ENCODE assay signal across 8 cellular contexts in the genomic region with DNA sequence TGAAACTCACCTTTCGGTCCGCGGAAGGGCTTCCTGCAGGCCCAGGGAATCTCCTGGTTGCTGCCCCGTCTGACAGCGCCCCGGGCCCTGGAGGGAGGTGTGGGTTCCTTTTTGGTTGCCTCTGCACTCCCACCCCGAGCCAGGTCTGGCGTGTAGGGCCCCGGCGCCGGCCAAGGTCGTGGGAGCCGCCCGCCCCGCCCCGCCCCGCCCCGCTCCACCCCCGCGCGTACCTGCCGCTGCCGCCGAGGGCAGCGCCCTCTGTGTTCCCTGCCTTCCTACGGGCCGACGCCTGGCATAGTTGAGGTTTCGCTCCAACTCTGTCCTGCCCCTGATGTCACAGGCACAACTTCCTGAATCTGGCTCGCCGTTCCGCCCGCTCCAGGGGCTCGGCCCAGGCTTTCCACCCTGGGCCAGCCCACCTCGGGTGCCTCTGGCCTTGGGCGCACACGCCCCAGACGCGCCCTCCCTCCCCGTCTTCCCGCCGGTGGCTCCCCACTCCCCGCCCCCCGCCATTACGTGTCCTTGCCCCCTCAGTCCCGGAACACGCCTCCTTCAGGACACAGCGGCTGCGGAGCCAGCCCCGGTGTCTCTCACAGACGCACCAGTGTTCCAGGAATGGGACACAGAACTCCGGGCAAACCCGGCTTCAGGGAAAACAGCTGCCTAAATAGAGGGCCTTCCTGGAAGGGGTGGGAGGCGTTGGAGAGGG. TPM values are rescaled to one million over a fixed set of nuclear protein-coding genes. Genes with fewer than 3 reads are reported as not detected.
DNase-seq lines count a peak whose midpoint lies in the region; ATAC-seq and TF ChIP-seq lines count a peak whose summit lies in the region.

A gene (minus strand): TSS at position 147 of the 709 bp plus-strand sequence. CDS start 31,763 bp downstream, outside the sequence.

- WGBS in liver: under 1% methylated on average over 54 of the region's 54 CpGs

- no peaks in the 10 kb centered on the region for H3K36me3 ChIP-seq in liver (ENCODE audit: control insufficient read depth in 4 of 4, insufficient read depth in 3 of 4, low read depth in 1 of 4, low read length in 3 of 4)

- no peak for TF ChIP-seq RAD21 in liver (IDR thresholded peaks at IDR 0.05)

- H3K36me3 Mint-ChIP-seq in HFFc6 (ENCODE audit: low read depth): no peaks in the 10 kb centered on the region
- no peaks in the 10 kb centered on the region for H3K36me3 Mint-ChIP-seq in WTC11
- peaks cover 2% of the 10 kb centered on the region for H3K36me3 Mint-ChIP-seq in chondrocyte (ENCODE audit: low read depth)

- H3K27ac Mint-ChIP-seq in HFFc6 (no peak within 1 kb of the TSS), WTC11 (peak within 1 kb of the TSS; percentile 27; the same call in 1 of the 2 replicates), chondrocyte (ENCODE audit: unreplicated experiment) (peak within 1 kb of the TSS; percentile 83)

- CTCF ChIA-PET in WTC11 (lab: Charles Lee): interaction anchor here (0.8 to 2.5 kb wide), 11 partner anchors 9 to 163 kb away, joined by 3 to 21 read pairs (median 6); no protein-coding TSS in a partner anchor

- H3K4me3 Mint-ChIP-seq in HFFc6: peak within 1 kb of the TSS; percentile 85
- peak within 1 kb of the TSS; percentile 90 for H3K4me3 Mint-ChIP-seq in WTC11
- H3K4me3 Mint-ChIP-seq in chondrocyte (ENCODE audit: unreplicated experiment): peak within 1 kb of the TSS; percentile 75

- H3K9me3 Mint-ChIP-seq in HFFc6 (no peaks in the 10 kb centered on the region), WTC11 (no peaks in the 10 kb centered on the region), chondrocyte (ENCODE audit: low read depth) (no peaks in the 10 kb centered on the region)

- POLR2A ChIA-PET in WTC11 (lab: Charles Lee): interaction anchor here (0.7 to 1.1 kb wide), 2 partner anchors 145 to 170 kb away, joined by 3 read pairs; a partner anchor contains a TSS

- peak within 1 kb of the TSS; percentile 72 to 92 (median 88) for H3K4me3 ChIP-seq in liver (ENCODE audit: low read depth in 1 of 3, low read length in 3 of 3)

- no peak for TF ChIP-seq CTCF in GM13976 (IDR thresholded peaks at IDR 0.05; ENCODE audit: borderline replicate concordance, control extremely low read depth, extremely low read depth, insufficient read depth, missing control alignments)
- TF ChIP-seq CTCF in HFFc6 (IDR thresholded peaks at IDR 0.05): no peak
- no peak for TF ChIP-seq CTCF in WTC11 (IDR thresholded peaks at IDR 0.05)
- peak; percentile 45 for TF ChIP-seq CTCF in chondrocyte (IDR thresholded peaks at IDR 0.05)
- no peak for TF ChIP-seq CTCF in liver (IDR thresholded peaks at IDR 0.05; ENCODE audit: low read depth, low read length, missing input control)

- no peaks in the 10 kb centered on the region for H3K27me3 ChIP-seq in liver (ENCODE audit: control insufficient read depth in 4 of 4, insufficient read depth in 4 of 4, low read length in 3 of 4)

- H3K27ac ChIP-seq in liver (ENCODE audit: low read depth in 1 of 2, low read length in 2 of 2): peak within 1 kb of the TSS; percentile 79 to 91

- H3K27me3 Mint-ChIP-seq in HFFc6 (ENCODE audit: insufficient read depth) (peaks cover 10% of the 10 kb centered on the region), WTC11 (ENCODE audit: low read depth) (peaks cover 25% of the 10 kb centered on the region), chondrocyte (ENCODE audit: low read depth) (peaks cover 3% of the 10 kb centered on the region)

- DNase-seq in GM13976 (ENCODE audit: low spot score) (peak; percentile 80), HFFc6 (no peak), NCI-H128 (lab: John Stamatoyannopoulos, UW; ENCODE audit: unreplicated experiment) (peak; percentile 10), WTC11 (ENCODE audit: low spot score) (peak; percentile 72), chondrocyte (ENCODE audit: low spot score) (no peak), midbrain (lab: John Stamatoyannopoulos, UW) (no peak)
- DNase-seq in stimulated activated CD4-positive, alpha-beta T cell treated with anti-CD3 and anti-CD28 coated beads, Interleukin-4, amount 100 ng/mL, for 48 hours (ENCODE audit: low read depth in 2 of 2): peak; percentile 48 to 72

- no peaks in the 10 kb centered on the region for H3K9me3 ChIP-seq in liver (ENCODE audit: control insufficient read depth in 4 of 4, low read length in 3 of 4)

- peak; percentile 86 for ATAC-seq in WTC11

- peak within 1 kb of the TSS; percentile 70 to 95 for H3K9ac ChIP-seq in liver (ENCODE audit: low read depth in 1 of 2, low read length in 2 of 2)

- peaks cover 14% of the 10 kb centered on the region; the same call in 1 of the 2 replicates for H3K4me1 Mint-ChIP-seq in HFFc6 (ENCODE audit: low read depth)
- peaks cover 16% of the 10 kb centered on the region for H3K4me1 Mint-ChIP-seq in WTC11
- H3K4me1 Mint-ChIP-seq in chondrocyte (ENCODE audit: low read depth): peaks cover 17% of the 10 kb centered on the region

- in situ Hi-C loops in GM13976 (cut with MboI; ENCODE audit: low sequenced_read_pairs, unreplicated experiment): no loop called here

- H3K4me1 ChIP-seq in liver (ENCODE audit: control insufficient read depth in 4 of 4, insufficient read depth in 4 of 4, low read length in 3 of 4): peaks cover 0 to 26% (median 18%) of the 10 kb centered on the region in 4 donors

TF ChIP-seq in WTC11, 78 proteins besides CTCF, POLR2A, EP300 and RAD21 (continues in another document):
- TF ChIP-seq NR2C2 (CRISPR knock-in tag; IDR thresholded peaks at IDR 0.05) (no peak), ZNF423 (CRISPR knock-in tag; IDR thresholded peaks at IDR 0.05) (peak; percentile 31; the same call in 1 of the 2 replicates), RELA (CRISPR knock-in tag; IDR thresholded peaks at IDR 0.05; ENCODE audit: borderline replicate concordance) (0 out of 2 replicates have a peak, but pooled peaks have one; percentile 15)
- TF ChIP-seq, protein P1, sequence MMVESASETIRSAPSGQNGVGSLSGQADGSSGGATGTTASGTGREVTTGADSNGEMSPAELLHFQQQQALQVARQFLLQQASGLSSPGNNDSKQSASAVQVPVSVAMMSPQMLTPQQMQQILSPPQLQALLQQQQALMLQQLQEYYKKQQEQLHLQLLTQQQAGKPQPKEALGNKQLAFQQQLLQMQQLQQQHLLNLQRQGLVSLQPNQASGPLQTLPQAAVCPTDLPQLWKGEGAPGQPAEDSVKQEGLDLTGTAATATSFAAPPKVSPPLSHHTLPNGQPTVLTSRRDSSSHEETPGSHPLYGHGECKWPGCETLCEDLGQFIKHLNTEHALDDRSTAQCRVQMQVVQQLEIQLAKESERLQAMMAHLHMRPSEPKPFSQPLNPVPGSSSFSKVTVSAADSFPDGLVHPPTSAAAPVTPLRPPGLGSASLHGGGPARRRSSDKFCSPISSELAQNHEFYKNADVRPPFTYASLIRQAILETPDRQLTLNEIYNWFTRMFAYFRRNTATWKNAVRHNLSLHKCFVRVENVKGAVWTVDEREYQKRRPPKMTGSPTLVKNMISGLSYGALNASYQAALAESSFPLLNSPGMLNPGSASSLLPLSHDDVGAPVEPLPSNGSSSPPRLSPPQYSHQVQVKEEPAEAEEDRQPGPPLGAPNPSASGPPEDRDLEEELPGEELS (CRISPR knock-in tag; IDR thresholded peaks at IDR 0.05): peak; percentile 21; the same call in 1 of the 2 replicates

TF ChIP-seq in liver, 16 proteins besides CTCF, POLR2A, EP300 and RAD21 (continues in another document):
- TF ChIP-seq FOXA1 (IDR thresholded peaks at IDR 0.05) (no peak), JUND (IDR thresholded peaks at IDR 0.05) (no peak), SP1 (IDR thresholded peaks at IDR 0.05) (peak; percentile 35), FOXA2 (IDR thresholded peaks at IDR 0.05) (no peak), HNF4A (conservative IDR thresholded peaks at IDR 0.05) (peak; percentile 7 to 11), HNF4G (IDR thresholded peaks at IDR 0.05) (no peak), RXRA (IDR thresholded peaks at IDR 0.05) (peak; percentile 56 to 66), GABPA (IDR thresholded peaks at IDR 0.05 in 1 of 2, conservative IDR thresholded peaks at IDR 0.05 in 1 of 2) (no peak), EGR1 (IDR thresholded peaks at IDR 0.05; ENCODE audit: low read depth in 2 of 2) (peak in 1 of 2 donors; percentile 49), NR2F2 (IDR thresholded peaks at IDR 0.05) (no peak), YY1 (IDR thresholded peaks at IDR 0.05) (peak; percentile 45), TAF1 (conservative IDR thresholded peaks at IDR 0.05) (no peak)
- TF ChIP-seq, protein P2, sequence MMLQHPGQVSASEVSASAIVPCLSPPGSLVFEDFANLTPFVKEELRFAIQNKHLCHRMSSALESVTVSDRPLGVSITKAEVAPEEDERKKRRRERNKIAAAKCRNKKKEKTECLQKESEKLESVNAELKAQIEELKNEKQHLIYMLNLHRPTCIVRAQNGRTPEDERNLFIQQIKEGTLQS (IDR thresholded peaks at IDR 0.05): no peak
- TF ChIP-seq, protein P3, sequence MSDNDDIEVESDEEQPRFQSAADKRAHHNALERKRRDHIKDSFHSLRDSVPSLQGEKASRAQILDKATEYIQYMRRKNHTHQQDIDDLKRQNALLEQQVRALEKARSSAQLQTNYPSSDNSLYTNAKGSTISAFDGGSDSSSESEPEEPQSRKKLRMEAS (IDR thresholded peaks at IDR 0.05): peak; percentile 19
- TF ChIP-seq, protein P4, sequence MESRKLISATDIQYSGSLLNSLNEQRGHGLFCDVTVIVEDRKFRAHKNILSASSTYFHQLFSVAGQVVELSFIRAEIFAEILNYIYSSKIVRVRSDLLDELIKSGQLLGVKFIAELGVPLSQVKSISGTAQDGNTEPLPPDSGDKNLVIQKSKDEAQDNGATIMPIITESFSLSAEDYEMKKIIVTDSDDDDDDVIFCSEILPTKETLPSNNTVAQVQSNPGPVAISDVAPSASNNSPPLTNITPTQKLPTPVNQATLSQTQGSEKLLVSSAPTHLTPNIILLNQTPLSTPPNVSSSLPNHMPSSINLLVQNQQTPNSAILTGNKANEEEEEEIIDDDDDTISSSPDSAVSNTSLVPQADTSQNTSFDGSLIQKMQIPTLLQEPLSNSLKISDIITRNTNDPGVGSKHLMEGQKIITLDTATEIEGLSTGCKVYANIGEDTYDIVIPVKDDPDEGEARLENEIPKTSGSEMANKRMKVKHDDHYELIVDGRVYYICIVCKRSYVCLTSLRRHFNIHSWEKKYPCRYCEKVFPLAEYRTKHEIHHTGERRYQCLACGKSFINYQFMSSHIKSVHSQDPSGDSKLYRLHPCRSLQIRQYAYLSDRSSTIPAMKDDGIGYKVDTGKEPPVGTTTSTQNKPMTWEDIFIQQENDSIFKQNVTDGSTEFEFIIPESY (IDR thresholded peaks at IDR 0.05): no peak

RNA-seq across cellular contexts. Expression of the gene that starts here (rescaled TPM):
- not detected for total RNA-seq in HFFc6 (2021; fragmentation: NEBNext Ultra II Directional; extraction: Animal tissue kit (Norgen Biotek cat#: 25700))
- total RNA-seq in WTC11 (2021): 8.8 to 15.0 TPM (median 11.9 TPM) in 3 replicates
- total RNA-seq in chondrocyte: 0.75 to 3.5 TPM (median 1.2 TPM) in 3 replicates
- total RNA-seq in liver: 10 to 100 TPM in 1 of 2 donors, 1 to 10 TPM in 1; 5.7 to 12.0 TPM
- 1 to 10 TPM; 4.6 to 5.8 TPM for polyA plus RNA-seq in liver

Comparison
In these comparisons a context has a peak if more than half of its experiments do, and no peak if none do; other contexts are left out.
1. DNase-seq: peak in GM13976 (single experiment), NCI-H128 (single experiment), WTC11 (single experiment) and stimulated activated CD4-positive, alpha-beta T cell treated with anti-CD3 and anti-CD28 coated beads, Interleukin-4, amount 100 ng/mL, for 48 hours (2 of 2); none in HFFc6 (single experiment), chondrocyte (single experiment) and midbrain (single experiment).
2. Peak in every context shown above with its lines, with median percentiles within 50 percentile points of each other: H3K4me3 Mint-ChIP-seq.